ENCODE assay signal across 17 cellular contexts in the genomic region with DNA sequence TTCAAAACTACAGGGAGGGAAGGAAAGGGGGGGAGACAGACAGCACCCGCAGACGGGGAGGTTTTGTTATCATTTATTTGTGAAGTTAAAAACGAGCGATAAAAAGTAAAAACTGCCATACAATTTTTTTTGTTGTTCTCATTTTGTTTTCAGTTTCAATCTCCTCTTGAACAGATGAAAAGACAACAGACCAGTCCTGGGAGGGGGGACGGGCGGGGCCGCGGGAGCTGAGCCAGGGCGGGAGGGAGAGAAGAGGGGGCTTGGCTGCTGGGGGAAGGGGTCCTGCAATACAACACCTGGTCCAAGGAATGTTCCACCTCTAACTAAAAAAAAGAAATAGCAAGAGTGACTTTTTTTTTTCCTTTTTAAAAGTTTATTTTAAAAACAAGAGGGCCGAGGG. TPM values are rescaled to one million over a fixed set of nuclear protein-coding genes. Genes with fewer than 3 reads are reported as not detected.
DNase-seq lines count a peak whose midpoint lies in the region; ATAC-seq and TF ChIP-seq lines count a peak whose summit lies in the region.
"Had no signal": no experiment of that assay in that cellular context is flagged by ENCODE, and none has a peak within 500 bp of the region (broad histone marks: within the 10 kb centered on the region; RNA-seq: fewer than 3 reads in every experiment).

No MANE protein-coding gene starts in this region.

- TF ChIP-seq EP300 in sigmoid colon (IDR thresholded peaks at IDR 0.05): no peak

- DNase-seq in left ventricle myocardium inferior (no peak), cardiac septum (ENCODE audit: low spot score) (no peak), hepatocyte (ENCODE audit: low spot score) (no peak), sigmoid colon (no peak)
- DNase-seq in activated CD4-positive, CD25-positive, alpha-beta regulatory T cell treated with anti-CD3 and anti-CD28 coated beads, Interleukin-2, amount 50 U/mL, for 72 hours: no peak
- DNase-seq in stimulated activated CD8-positive, alpha-beta memory T cell treated with anti-CD3 and anti-CD28 coated beads, Interleukin-4, amount 100 ng/mL, for 48 hours: no peak
- DNase-seq: Calu3; CD4-positive, alpha-beta memory T cell; DMS79; HCEC 1CT; MV-4-11; NCI-H1417 treated with DMSO at 0.1 percent for 48 hours; NCI-H2029; NCI-H510A treated with DMSO at 0.1 percent for 48 hours; PC-3 had no signal

- H4K20me1 ChIP-seq in hepatocyte (ENCODE audit: insufficient read depth, poor library complexity, severe bottlenecking): peaks cover 4% of the 10 kb centered on the region

- H3K27ac ChIP-seq in left ventricle myocardium inferior (replicated peaks) (peak overlapping the region; percentile 30), hepatocyte (peak overlapping the region; percentile 57), sigmoid colon (peak overlapping the region in 3 of 4 donors; percentile 37 to 48 (median 46))

- H2AFZ ChIP-seq in hepatocyte: no peak overlapping the region

- no peak for TF ChIP-seq POLR2A in sigmoid colon (IDR thresholded peaks at IDR 0.05)

- intact Hi-C loops in left ventricle myocardium inferior (cut with micrococcal nuclease): no loop called here
- intact Hi-C loops in cardiac septum (cut with DNase I): no loop called here
- intact Hi-C loops in sigmoid colon (cut with DNase I): no loop called here

- H3K36me3 ChIP-seq in left ventricle myocardium inferior (peaks cover 43% of the 10 kb centered on the region), hepatocyte (replicated peaks; ENCODE audit: insufficient read depth, low read depth) (no peaks in the 10 kb centered on the region), sigmoid colon (peaks cover 37 to 45% (median 44%) of the 10 kb centered on the region in 4 donors)

- no peaks in the 10 kb centered on the region for H3K9me3 ChIP-seq in left ventricle myocardium inferior (replicated peaks)
- no peaks in the 10 kb centered on the region for H3K9me3 ChIP-seq in hepatocyte (ENCODE audit: low read depth)
- no peaks in the 10 kb centered on the region for H3K9me3 ChIP-seq in sigmoid colon

- no peak overlapping the region for H3K4me2 ChIP-seq in hepatocyte

- peaks cover 19% of the 10 kb centered on the region for H3K4me1 ChIP-seq in left ventricle myocardium inferior
- H3K4me1 ChIP-seq in hepatocyte (ENCODE audit: insufficient read depth): peaks cover 9% of the 10 kb centered on the region
- H3K4me1 ChIP-seq in sigmoid colon: peaks cover 0 to 15% (median 9%) of the 10 kb centered on the region in 4 donors

- 79% methylated on average over 10 of the region's 10 CpGs for WGBS in hepatocyte (ENCODE audit: low lambda C conversion rate, missing lambda C conversion rate)
- WGBS in sigmoid colon, 2 donors: 28 to 58% methylated on average over 10 of the region's 10 CpGs

- H3K9me2 ChIP-seq in hepatocyte (replicated peaks; ENCODE audit: insufficient read depth): no peaks in the 10 kb centered on the region

- H3K27me3 ChIP-seq in left ventricle myocardium inferior (ENCODE audit: low read depth): no peaks in the 10 kb centered on the region
- H3K27me3 ChIP-seq in hepatocyte: no peaks in the 10 kb centered on the region
- H3K27me3 ChIP-seq in sigmoid colon: no peaks in the 10 kb centered on the region

- H3K4me3 ChIP-seq in left ventricle myocardium inferior (no peak overlapping the region), hepatocyte (no peak overlapping the region), sigmoid colon (no peak overlapping the region)

- H3K79me2 ChIP-seq in hepatocyte: peaks cover 6% of the 10 kb centered on the region

- ATAC-seq in HG03469 (IDR thresholded peaks at IDR 0.05; ENCODE audit: unreplicated experiment) (no peak), GM21367 (IDR thresholded peaks at IDR 0.05; ENCODE audit: unreplicated experiment) (no peak)

- TF ChIP-seq CTCF in left ventricle myocardium inferior (IDR thresholded peaks at IDR 0.05; ENCODE audit: borderline replicate concordance) (no peak), hepatocyte (IDR thresholded peaks at IDR 0.05; ENCODE audit: poor library complexity) (no peak), sigmoid colon (IDR thresholded peaks at IDR 0.05) (no peak)

RNA-seq across cellular contexts. Expression of a gene that starts 11.3 kb away (rescaled TPM):
- 81.9 TPM for total RNA-seq in left ventricle myocardium inferior
- total RNA-seq in cardiac septum: 87.6 TPM
- total RNA-seq in hepatocyte: 94.2 and 133 TPM in 2 replicates
- polyA plus RNA-seq in hepatocyte: 196 and 202 TPM in 2 replicates
- total RNA-seq in sigmoid colon: 10 to 100 TPM; 63.9 to 96.9 (median 90.8) TPM
- polyA plus RNA-seq in sigmoid colon: 100 to 1,000 TPM in 2 of 3 donors, 10 to 100 TPM in 1; 91.9 to 232 (median 127) TPM

RNA-seq across cellular contexts. Expression of a gene that starts 20.3 kb away (rescaled TPM):
- total RNA-seq in left ventricle myocardium inferior: 0.16 TPM
- 0.83 TPM for total RNA-seq in cardiac septum
- total RNA-seq in hepatocyte: 0.16 and 0.27 TPM in 2 replicates
- polyA plus RNA-seq in hepatocyte: 0.50 TPM in 1 of 2 replicates, not detected in the other
- 1 to 10 TPM in 2 of 4 donors, not detected in 2; 1.1 to 1.4 TPM for total RNA-seq in sigmoid colon
- polyA plus RNA-seq in sigmoid colon: 1 to 10 TPM in 2 of 3 donors, under 1 TPM in 1; 0.60 to 1.2 (median 1.1) TPM
- total RNA-seq: CD4-positive, alpha-beta memory T cell had no signal
- polyA plus RNA-seq: CD4-positive, alpha-beta memory T cell had no signal

RNA-seq across cellular contexts. Expression of a gene that starts 20.3 kb away (rescaled TPM):
- total RNA-seq in left ventricle myocardium inferior (33.8 TPM), cardiac septum (30.9 TPM), hepatocyte (47.5 and 52.1 TPM in 2 replicates), sigmoid colon (10 to 100 TPM; 34.9 to 48.2 (median 37.9) TPM)
- polyA plus RNA-seq in hepatocyte (40.0 and 44.6 TPM in 2 replicates), sigmoid colon (10 to 100 TPM; 54.3 to 78.3 (median 54.7) TPM)

RNA-seq across cellular contexts. Expression of a gene that starts 37.6 kb away (rescaled TPM):
- 1.2 TPM for total RNA-seq in left ventricle myocardium inferior
- total RNA-seq in cardiac septum: 0.70 TPM
- 2.4 and 2.7 TPM in 2 replicates for total RNA-seq in hepatocyte
- 1.5 and 2.7 TPM in 2 replicates for polyA plus RNA-seq in hepatocyte
- total RNA-seq in sigmoid colon: 1 to 10 TPM in 1 of 4 donors, under 1 TPM in 3; 0.41 to 5.8 (median 0.69) TPM
- 1 to 10 TPM in 2 of 3 donors, under 1 TPM in 1; 0.60 to 1.7 (median 1.4) TPM for polyA plus RNA-seq in sigmoid colon

RNA-seq across cellular contexts. Expression of a gene that starts 40.7 kb away (rescaled TPM):
- total RNA-seq in left ventricle myocardium inferior (142 TPM), cardiac septum (130 TPM), hepatocyte (42.8 and 45.3 TPM in 2 replicates), sigmoid colon (100 to 1,000 TPM in 1 of 4 donors, 10 to 100 TPM in 3; 65.8 to 146 (median 78.5) TPM)
- polyA plus RNA-seq in hepatocyte (99.3 and 116 TPM in 2 replicates), sigmoid colon (100 to 1,000 TPM in 2 of 3 donors, 10 to 100 TPM in 1; 79.5 to 183 (median 175) TPM)
